Comparison of ENCODE assay signal across 1 cellular context in the genomic region with DNA sequence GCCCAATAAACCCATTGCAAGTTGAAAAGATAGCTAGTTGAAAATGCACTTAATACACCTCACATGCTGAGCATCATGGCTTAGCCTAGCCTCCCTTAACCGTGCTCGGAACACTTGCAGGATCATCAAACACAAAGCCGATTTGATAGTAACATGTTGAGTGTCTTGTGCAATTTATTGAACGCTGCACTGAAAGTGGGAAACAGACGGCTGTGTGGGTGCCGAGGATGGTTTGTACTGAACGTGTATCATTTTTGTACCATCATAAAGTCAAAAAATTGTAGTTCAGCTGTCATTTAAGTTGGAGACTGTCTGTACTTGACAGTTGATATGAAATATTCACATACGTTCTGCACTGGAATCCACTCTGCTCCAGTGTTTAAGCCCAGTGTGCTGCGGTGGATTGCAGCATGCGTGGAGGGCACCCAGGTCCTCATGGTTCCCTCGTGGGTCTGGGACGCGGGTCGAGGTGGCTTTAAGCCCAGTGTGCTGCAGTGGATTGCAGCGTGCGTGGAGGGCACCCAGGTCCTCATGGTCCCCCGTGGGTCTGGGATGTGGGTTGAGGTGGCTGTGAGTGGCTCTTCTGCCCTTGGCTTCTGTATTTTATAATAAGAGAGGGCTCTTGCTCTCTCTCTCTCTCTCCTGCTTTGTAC.
TF ChIP-seq lines count a peak whose summit lies in the region.

No MANE protein-coding gene starts in this region.

TF ChIP-seq in SK-N-SH, 30 proteins besides CTCF, POLR2A, EP300 and RAD21 (continued from another document):
- TF ChIP-seq, protein P1, sequence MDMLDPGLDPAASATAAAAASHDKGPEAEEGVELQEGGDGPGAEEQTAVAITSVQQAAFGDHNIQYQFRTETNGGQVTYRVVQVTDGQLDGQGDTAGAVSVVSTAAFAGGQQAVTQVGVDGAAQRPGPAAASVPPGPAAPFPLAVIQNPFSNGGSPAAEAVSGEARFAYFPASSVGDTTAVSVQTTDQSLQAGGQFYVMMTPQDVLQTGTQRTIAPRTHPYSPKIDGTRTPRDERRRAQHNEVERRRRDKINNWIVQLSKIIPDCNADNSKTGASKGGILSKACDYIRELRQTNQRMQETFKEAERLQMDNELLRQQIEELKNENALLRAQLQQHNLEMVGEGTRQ (IDR thresholded peaks at IDR 0.05; ENCODE audit: borderline replicate concordance, low read depth, low read length), result no peak
- TF ChIP-seq ELF1 (IDR thresholded peaks at IDR 0.05), result no peak
- no peak for TF ChIP-seq NFIC (IDR thresholded peaks at IDR 0.05; ENCODE audit: borderline replicate concordance)
- no peak for TF ChIP-seq RFX5 (IDR thresholded peaks at IDR 0.05; ENCODE audit: low read length)
- TF ChIP-seq FOXJ3 (CRISPR knock-in tag; IDR thresholded peaks at IDR 0.05), result no peak
TF ChIP-seq in SK-N-SH: peak in this region for 0.
